In genomic region chr16:3637371-3637923, GRCh38 we compare ENCODE assay signal across 1 cellular context.
TF ChIP-seq lines count a peak whose summit lies in the region.

No MANE protein-coding gene starts in this region.

TF ChIP-seq in HepG2, 621 proteins besides CTCF, POLR2A, EP300 and RAD21 (continues in another document):
- 0 out of 2 replicates have a peak, but pooled peaks have one; percentile 26 for TF ChIP-seq ELF4 (CRISPR knock-in tag; IDR thresholded peaks at IDR 0.05; ENCODE audit: borderline replicate concordance)
- no peak for TF ChIP-seq ZNF644 (CRISPR knock-in tag; IDR thresholded peaks at IDR 0.05; ENCODE audit: low read depth)
- TF ChIP-seq HNF4A (CRISPR knock-in tag; IDR thresholded peaks at IDR 0.05) = peak; percentile 57
- TF ChIP-seq ESRRA (CRISPR knock-in tag; IDR thresholded peaks at IDR 0.05; ENCODE audit: low read depth) = no peak
- peak; percentile 35; the same call in 1 of the 2 replicates for TF ChIP-seq ZFX (CRISPR knock-in tag; IDR thresholded peaks at IDR 0.05; ENCODE audit: low read depth)
- TF ChIP-seq ZSCAN21 (CRISPR knock-in tag; IDR thresholded peaks at IDR 0.05; ENCODE audit: borderline replicate concordance) = 0 out of 2 replicates have a peak, but pooled peaks have one; percentile 22
- 0 out of 2 replicates have a peak, but pooled peaks have one; percentile 31 for TF ChIP-seq ERF (CRISPR knock-in tag; IDR thresholded peaks at IDR 0.05)
- TF ChIP-seq POGZ (CRISPR knock-in tag; IDR thresholded peaks at IDR 0.05) = 0 out of 2 replicates have a peak, but pooled peaks have one; percentile 20
- TF ChIP-seq, protein P1, sequence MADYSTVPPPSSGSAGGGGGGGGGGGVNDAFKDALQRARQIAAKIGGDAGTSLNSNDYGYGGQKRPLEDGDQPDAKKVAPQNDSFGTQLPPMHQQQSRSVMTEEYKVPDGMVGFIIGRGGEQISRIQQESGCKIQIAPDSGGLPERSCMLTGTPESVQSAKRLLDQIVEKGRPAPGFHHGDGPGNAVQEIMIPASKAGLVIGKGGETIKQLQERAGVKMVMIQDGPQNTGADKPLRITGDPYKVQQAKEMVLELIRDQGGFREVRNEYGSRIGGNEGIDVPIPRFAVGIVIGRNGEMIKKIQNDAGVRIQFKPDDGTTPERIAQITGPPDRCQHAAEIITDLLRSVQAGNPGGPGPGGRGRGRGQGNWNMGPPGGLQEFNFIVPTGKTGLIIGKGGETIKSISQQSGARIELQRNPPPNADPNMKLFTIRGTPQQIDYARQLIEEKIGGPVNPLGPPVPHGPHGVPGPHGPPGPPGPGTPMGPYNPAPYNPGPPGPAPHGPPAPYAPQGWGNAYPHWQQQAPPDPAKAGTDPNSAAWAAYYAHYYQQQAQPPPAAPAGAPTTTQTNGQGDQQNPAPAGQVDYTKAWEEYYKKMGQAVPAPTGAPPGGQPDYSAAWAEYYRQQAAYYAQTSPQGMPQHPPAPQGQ (CRISPR knock-in tag; IDR thresholded peaks at IDR 0.05; ENCODE audit: borderline replicate concordance) = no peak
- TF ChIP-seq MED1 (CRISPR knock-in tag; IDR thresholded peaks at IDR 0.05) = peak; percentile 20; the same call in 1 of the 2 replicates
- TF ChIP-seq ZNF205 (CRISPR knock-in tag; IDR thresholded peaks at IDR 0.05) = 0 out of 2 replicates have a peak, but pooled peaks have one; percentile 28
- TF ChIP-seq ZNF281 (CRISPR knock-in tag; IDR thresholded peaks at IDR 0.05; ENCODE audit: borderline replicate concordance) = peak; percentile 88
- peak; percentile 71; the same call in 1 of the 2 replicates for TF ChIP-seq RCOR2 (CRISPR knock-in tag; IDR thresholded peaks at IDR 0.05)
- TF ChIP-seq HOXA3 (CRISPR knock-in tag; IDR thresholded peaks at IDR 0.05) = 0 out of 2 replicates have a peak, but pooled peaks have one; percentile 32
- no peak for TF ChIP-seq ZNF564 (CRISPR knock-in tag; IDR thresholded peaks at IDR 0.05)
- TF ChIP-seq ZNF768 (CRISPR knock-in tag; IDR thresholded peaks at IDR 0.05) = peak; percentile 89; the same call in 1 of the 2 replicates
- 0 out of 2 replicates have a peak, but pooled peaks have one; percentile 36 for TF ChIP-seq SALL1 (CRISPR knock-in tag; IDR thresholded peaks at IDR 0.05)
- TF ChIP-seq, protein P2, sequence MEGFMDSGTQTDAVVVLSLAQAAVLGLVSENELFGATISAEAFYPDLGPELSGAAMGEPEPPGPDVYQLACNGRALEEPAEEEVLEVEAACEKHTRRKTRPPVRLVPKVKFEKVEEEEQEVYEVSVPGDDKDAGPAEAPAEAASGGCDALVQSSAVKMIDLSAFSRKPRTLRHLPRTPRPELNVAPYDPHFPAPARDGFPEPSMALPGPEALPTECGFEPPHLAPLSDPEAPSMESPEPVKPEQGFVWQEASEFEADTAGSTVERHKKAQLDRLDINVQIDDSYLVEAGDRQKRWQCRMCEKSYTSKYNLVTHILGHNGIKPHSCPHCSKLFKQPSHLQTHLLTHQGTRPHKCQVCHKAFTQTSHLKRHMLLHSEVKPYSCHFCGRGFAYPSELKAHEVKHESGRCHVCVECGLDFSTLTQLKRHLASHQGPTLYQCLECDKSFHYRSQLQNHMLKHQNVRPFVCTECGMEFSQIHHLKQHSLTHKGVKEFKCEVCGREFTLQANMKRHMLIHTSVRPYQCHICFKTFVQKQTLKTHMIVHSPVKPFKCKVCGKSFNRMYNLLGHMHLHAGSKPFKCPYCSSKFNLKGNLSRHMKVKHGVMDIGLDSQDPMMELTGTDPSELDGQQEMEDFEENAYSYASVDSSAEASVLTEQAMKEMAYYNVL (CRISPR knock-in tag; IDR thresholded peaks at IDR 0.05; ENCODE audit: borderline replicate concordance) = 0 out of 2 replicates have a peak, but pooled peaks have one; percentile 22
- no peak for TF ChIP-seq BRF2 (CRISPR knock-in tag; IDR thresholded peaks at IDR 0.05)
- TF ChIP-seq ZSCAN29 (CRISPR knock-in tag; conservative IDR thresholded peaks at IDR 0.05) = no peak
- TF ChIP-seq ZNF589 (CRISPR knock-in tag; conservative IDR thresholded peaks at IDR 0.05) = no peak
- no peak for TF ChIP-seq ZNF709 (CRISPR knock-in tag; IDR thresholded peaks at IDR 0.05)
- TF ChIP-seq, protein P3, sequence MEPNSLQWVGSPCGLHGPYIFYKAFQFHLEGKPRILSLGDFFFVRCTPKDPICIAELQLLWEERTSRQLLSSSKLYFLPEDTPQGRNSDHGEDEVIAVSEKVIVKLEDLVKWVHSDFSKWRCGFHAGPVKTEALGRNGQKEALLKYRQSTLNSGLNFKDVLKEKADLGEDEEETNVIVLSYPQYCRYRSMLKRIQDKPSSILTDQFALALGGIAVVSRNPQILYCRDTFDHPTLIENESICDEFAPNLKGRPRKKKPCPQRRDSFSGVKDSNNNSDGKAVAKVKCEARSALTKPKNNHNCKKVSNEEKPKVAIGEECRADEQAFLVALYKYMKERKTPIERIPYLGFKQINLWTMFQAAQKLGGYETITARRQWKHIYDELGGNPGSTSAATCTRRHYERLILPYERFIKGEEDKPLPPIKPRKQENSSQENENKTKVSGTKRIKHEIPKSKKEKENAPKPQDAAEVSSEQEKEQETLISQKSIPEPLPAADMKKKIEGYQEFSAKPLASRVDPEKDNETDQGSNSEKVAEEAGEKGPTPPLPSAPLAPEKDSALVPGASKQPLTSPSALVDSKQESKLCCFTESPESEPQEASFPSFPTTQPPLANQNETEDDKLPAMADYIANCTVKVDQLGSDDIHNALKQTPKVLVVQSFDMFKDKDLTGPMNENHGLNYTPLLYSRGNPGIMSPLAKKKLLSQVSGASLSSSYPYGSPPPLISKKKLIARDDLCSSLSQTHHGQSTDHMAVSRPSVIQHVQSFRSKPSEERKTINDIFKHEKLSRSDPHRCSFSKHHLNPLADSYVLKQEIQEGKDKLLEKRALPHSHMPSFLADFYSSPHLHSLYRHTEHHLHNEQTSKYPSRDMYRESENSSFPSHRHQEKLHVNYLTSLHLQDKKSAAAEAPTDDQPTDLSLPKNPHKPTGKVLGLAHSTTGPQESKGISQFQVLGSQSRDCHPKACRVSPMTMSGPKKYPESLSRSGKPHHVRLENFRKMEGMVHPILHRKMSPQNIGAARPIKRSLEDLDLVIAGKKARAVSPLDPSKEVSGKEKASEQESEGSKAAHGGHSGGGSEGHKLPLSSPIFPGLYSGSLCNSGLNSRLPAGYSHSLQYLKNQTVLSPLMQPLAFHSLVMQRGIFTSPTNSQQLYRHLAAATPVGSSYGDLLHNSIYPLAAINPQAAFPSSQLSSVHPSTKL (CRISPR knock-in tag; IDR thresholded peaks at IDR 0.05) = peak; percentile 60
- TF ChIP-seq ELF3 (CRISPR knock-in tag; IDR thresholded peaks at IDR 0.05) = 0 out of 2 replicates have a peak, but pooled peaks have one; percentile 48
- TF ChIP-seq KAT8 (CRISPR knock-in tag; IDR thresholded peaks at IDR 0.05) = 0 out of 2 replicates have a peak, but pooled peaks have one; percentile 25
- TF ChIP-seq HNF4G (IDR thresholded peaks at IDR 0.05; ENCODE audit: borderline replicate concordance, low read depth, low read length) = peak; percentile 49; the same call in 1 of the 2 replicates
- TF ChIP-seq HNF4G (CRISPR knock-in tag; IDR thresholded peaks at IDR 0.05; ENCODE audit: borderline replicate concordance, low read depth) = no peak
- peak; percentile 61; the same call in 1 of the 2 replicates for TF ChIP-seq HDAC2 (CRISPR knock-in tag; IDR thresholded peaks at IDR 0.05)
- 0 out of 2 replicates have a peak, but pooled peaks have one; percentile 60 for TF ChIP-seq DNMT3B (CRISPR knock-in tag; conservative IDR thresholded peaks at IDR 0.05)
- TF ChIP-seq MAFK (conservative IDR thresholded peaks at IDR 0.05 in 1 of 2, IDR thresholded peaks at IDR 0.05 in 1 of 2; ENCODE audit: low read length in 2 of 2) = no peak
- peak; percentile 25 for TF ChIP-seq ASH2L (IDR thresholded peaks at IDR 0.05; ENCODE audit: insufficient read length, low read depth, low read length)
- TF ChIP-seq ZFY (CRISPR knock-in tag; IDR thresholded peaks at IDR 0.05) = 0 out of 2 replicates have a peak, but pooled peaks have one; percentile 21
- TF ChIP-seq, protein P4, sequence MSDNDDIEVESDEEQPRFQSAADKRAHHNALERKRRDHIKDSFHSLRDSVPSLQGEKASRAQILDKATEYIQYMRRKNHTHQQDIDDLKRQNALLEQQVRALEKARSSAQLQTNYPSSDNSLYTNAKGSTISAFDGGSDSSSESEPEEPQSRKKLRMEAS (IDR thresholded peaks at IDR 0.05) = peak; percentile 55
- TF ChIP-seq SOX13 (IDR thresholded peaks at IDR 0.05) = no peak
- peak in 1 of 2 experiments; percentile 27; a peak in 1 of 4 replicates for TF ChIP-seq SOX13 (CRISPR knock-in tag; conservative IDR thresholded peaks at IDR 0.05 in 1 of 2, IDR thresholded peaks at IDR 0.05 in 1 of 2)
- no peak for TF ChIP-seq ZMYM2 (CRISPR knock-in tag; IDR thresholded peaks at IDR 0.05)
- TF ChIP-seq ETV5 (CRISPR knock-in tag; IDR thresholded peaks at IDR 0.05; ENCODE audit: borderline replicate concordance) = peak; percentile 48; the same call in 1 of the 2 replicates
- TF ChIP-seq FOSL2 (CRISPR knock-in tag; IDR thresholded peaks at IDR 0.05) = no peak
- TF ChIP-seq ZMYM3 (CRISPR knock-in tag; IDR thresholded peaks at IDR 0.05) = peak; percentile 79
- TF ChIP-seq, protein P5, sequence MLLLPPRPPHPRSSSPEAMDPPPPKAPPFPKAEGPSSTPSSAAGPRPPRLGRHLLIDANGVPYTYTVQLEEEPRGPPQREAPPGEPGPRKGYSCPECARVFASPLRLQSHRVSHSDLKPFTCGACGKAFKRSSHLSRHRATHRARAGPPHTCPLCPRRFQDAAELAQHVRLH (CRISPR knock-in tag; IDR thresholded peaks at IDR 0.05; ENCODE audit: borderline replicate concordance, low read depth) = peak; percentile 33; the same call in 1 of the 2 replicates
- TF ChIP-seq ZNF546 (CRISPR knock-in tag; conservative IDR thresholded peaks at IDR 0.05) = no peak
- TF ChIP-seq, protein P6, sequence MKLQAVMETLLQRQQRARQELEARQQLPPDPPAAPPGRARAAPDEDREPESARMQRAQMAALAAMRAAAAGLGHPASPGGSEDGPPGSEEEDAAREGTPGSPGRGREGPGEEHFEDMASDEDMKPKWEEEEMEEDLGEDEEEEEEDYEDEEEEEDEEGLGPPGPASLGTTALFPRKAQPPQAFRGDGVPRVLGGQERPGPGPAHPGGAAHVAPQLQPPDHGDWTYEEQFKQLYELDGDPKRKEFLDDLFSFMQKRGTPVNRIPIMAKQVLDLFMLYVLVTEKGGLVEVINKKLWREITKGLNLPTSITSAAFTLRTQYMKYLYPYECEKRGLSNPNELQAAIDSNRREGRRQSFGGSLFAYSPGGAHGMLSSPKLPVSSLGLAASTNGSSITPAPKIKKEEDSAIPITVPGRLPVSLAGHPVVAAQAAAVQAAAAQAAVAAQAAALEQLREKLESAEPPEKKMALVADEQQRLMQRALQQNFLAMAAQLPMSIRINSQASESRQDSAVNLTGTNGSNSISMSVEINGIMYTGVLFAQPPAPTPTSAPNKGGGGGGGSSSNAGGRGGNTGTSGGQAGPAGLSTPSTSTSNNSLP (IDR thresholded peaks at IDR 0.05; ENCODE audit: low read depth, low read length) = no peak
- TF ChIP-seq, protein P7, sequence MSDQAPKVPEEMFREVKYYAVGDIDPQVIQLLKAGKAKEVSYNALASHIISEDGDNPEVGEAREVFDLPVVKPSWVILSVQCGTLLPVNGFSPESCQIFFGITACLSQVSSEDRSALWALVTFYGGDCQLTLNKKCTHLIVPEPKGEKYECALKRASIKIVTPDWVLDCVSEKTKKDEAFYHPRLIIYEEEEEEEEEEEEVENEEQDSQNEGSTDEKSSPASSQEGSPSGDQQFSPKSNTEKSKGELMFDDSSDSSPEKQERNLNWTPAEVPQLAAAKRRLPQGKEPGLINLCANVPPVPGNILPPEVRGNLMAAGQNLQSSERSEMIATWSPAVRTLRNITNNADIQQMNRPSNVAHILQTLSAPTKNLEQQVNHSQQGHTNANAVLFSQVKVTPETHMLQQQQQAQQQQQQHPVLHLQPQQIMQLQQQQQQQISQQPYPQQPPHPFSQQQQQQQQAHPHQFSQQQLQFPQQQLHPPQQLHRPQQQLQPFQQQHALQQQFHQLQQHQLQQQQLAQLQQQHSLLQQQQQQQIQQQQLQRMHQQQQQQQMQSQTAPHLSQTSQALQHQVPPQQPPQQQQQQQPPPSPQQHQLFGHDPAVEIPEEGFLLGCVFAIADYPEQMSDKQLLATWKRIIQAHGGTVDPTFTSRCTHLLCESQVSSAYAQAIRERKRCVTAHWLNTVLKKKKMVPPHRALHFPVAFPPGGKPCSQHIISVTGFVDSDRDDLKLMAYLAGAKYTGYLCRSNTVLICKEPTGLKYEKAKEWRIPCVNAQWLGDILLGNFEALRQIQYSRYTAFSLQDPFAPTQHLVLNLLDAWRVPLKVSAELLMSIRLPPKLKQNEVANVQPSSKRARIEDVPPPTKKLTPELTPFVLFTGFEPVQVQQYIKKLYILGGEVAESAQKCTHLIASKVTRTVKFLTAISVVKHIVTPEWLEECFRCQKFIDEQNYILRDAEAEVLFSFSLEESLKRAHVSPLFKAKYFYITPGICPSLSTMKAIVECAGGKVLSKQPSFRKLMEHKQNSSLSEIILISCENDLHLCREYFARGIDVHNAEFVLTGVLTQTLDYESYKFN (CRISPR knock-in tag; conservative IDR thresholded peaks at IDR 0.05) = peak; percentile 70
- peak; percentile 33; the same call in 1 of the 2 replicates for TF ChIP-seq GATAD2A (CRISPR knock-in tag; IDR thresholded peaks at IDR 0.05)
- peak; percentile 30; the same call in 1 of the 2 replicates for TF ChIP-seq RXRB (CRISPR knock-in tag; IDR thresholded peaks at IDR 0.05; ENCODE audit: borderline replicate concordance)
- peak; percentile 20 for TF ChIP-seq TEAD3 (CRISPR knock-in tag; optimal IDR thresholded peaks at IDR 0.05; ENCODE audit: borderline replicate concordance)
- no peak for TF ChIP-seq JUND (CRISPR knock-in tag; IDR thresholded peaks at IDR 0.05)
- no peak for TF ChIP-seq SP5 (CRISPR knock-in tag; IDR thresholded peaks at IDR 0.05; ENCODE audit: borderline replicate concordance, low read depth)
